ENCODE assay signal across 8 cellular contexts in the genomic region with DNA sequence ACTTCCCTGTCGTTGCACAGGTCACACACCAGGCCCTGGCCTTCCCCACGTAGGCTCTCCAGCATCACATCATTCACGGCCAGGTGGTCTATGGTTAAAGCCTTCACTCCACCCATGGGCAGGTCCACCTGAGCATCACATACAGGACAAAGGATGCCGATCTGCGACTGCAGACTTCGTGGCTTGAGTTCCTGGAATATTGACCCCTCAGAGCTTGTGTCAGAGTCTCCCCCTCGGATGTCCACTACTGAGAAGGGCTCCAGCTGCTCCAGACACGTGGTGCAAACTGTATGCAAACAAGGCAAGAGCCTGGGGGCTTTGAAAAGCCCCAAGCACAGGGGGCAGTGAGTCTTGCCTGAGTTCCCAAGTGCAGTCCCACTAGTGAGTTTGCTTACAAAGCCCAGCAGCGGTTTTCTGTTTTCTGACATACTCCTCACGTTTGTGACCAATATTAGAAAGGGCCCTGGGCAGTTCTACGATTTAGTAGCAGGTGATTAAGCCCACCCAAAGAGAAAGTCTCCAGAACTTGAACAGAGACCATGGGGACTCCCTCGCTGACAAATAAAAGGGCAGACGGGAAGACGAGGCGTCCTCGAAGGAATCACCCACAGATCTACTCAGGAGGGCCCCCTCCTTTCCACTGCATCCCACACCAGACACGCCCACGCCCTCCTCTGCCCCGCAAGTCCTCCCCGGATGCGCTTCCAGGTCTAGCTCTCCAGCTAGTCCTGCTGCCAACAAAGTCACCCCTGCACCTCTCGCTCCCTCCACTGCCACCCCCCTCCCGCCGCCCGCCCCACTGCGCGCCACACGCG. TPM values are rescaled to one million over a fixed set of nuclear protein-coding genes. Genes with fewer than 3 reads are reported as not detected.
A peak's percentile ranks its signal among the peaks of the same experiment; 100 is the strongest.
DNase-seq lines count a peak whose midpoint lies in the region; FAIRE-seq and TF ChIP-seq lines count a peak whose summit lies in the region.

No MANE protein-coding gene starts in this region.

- H3K9me3 ChIP-seq in adrenal gland (replicated peaks in 1 of 3): no peaks in the 10 kb centered on the region
- no peaks in the 10 kb centered on the region for H3K9me3 ChIP-seq in iPS-18a (ENCODE audit: control insufficient read depth, low read depth, low read length)
- no peaks in the 10 kb centered on the region for H3K9me3 ChIP-seq in small intestine (ENCODE audit: control insufficient read depth, low read depth)

- peak overlapping the region in 4 of 5 donors; percentile 87 to 96 (median 93) for H3K27ac ChIP-seq in adrenal gland
- H3K27ac ChIP-seq in iPS-18a (ENCODE audit: low read length): no peak overlapping the region
- H3K27ac ChIP-seq in small intestine (ENCODE audit: low read depth in 1 of 2, low read length in 1 of 2): peak overlapping the region in 1 of 2 donors; percentile 54

- no peak for TF ChIP-seq POLR2A in adrenal gland (IDR thresholded peaks at IDR 0.05)

- no peaks in the 10 kb centered on the region for H3K36me3 ChIP-seq in adrenal gland (replicated peaks in 1 of 2)
- peaks cover 10% of the 10 kb centered on the region for H3K36me3 ChIP-seq in iPS-18a (ENCODE audit: control insufficient read depth, low read depth, low read length)
- no peaks in the 10 kb centered on the region for H3K36me3 ChIP-seq in small intestine (ENCODE audit: control insufficient read depth in 2 of 2, insufficient read depth in 2 of 2, low read length in 2 of 2)

- WGBS in adrenal gland, 4 donors: 15 to 28% (median 20%) methylated on average over 19 to 29 of the region's 29 CpGs
- 6 to 14% (median 11%) methylated on average over 24 to 29 of the region's 29 CpGs for WGBS in small intestine, 3 donors

- H3K27me3 ChIP-seq in adrenal gland (no peaks in the 10 kb centered on the region), iPS-18a (ENCODE audit: control insufficient read depth, insufficient read depth, low read length) (no peaks in the 10 kb centered on the region), small intestine (ENCODE audit: control insufficient read depth in 2 of 2, insufficient read depth in 2 of 2, low read length in 2 of 2) (peaks cover 0 to 2% of the 10 kb centered on the region in 2 donors)

- H3K4me1 ChIP-seq in adrenal gland (replicated peaks in 1 of 2) (peaks cover 5 to 14% of the 10 kb centered on the region in 2 donors), iPS-18a (ENCODE audit: control insufficient read depth, low read depth, low read length) (peaks cover 9% of the 10 kb centered on the region), small intestine (ENCODE audit: control insufficient read depth in 2 of 2, insufficient read depth in 1 of 2, low read depth in 1 of 2, low read length in 1 of 2) (peaks cover 4 to 5% of the 10 kb centered on the region in 2 donors)

- peak overlapping the region; percentile 72 for H3K4me3 ChIP-seq in Jurkat, Clone E6-1 (ENCODE audit: low read length)
- peak overlapping the region in 3 of 4 donors; percentile 13 to 74 (median 55) for H3K4me3 ChIP-seq in adrenal gland
- peak overlapping the region; percentile 67 for H3K4me3 ChIP-seq in iPS-18a (ENCODE audit: low read length)
- peak overlapping the region; percentile 58 to 73 for H3K4me3 ChIP-seq in small intestine (ENCODE audit: low read depth in 1 of 2, low read length in 2 of 2)

- intact Hi-C loops in adrenal gland (cut with DNase I): loop anchor here in 1 of 2 donors (10.0 kb wide), 1 partner anchor 164 kb away; no protein-coding TSS in a partner anchor

- H3K9ac ChIP-seq in iPS-18a (ENCODE audit: low read length): peak overlapping the region; percentile 56

- peak; percentile 60 for DNase-seq in NCI-H1694 treated with DMSO at 0.1 percent for 48 hours (lab: John Stamatoyannopoulos, UW)
- DNase-seq in NCI-H1694 (lab: John Stamatoyannopoulos, UW): no peak
- peak; percentile 23 for DNase-seq in Jurkat, Clone E6-1 (ENCODE audit: low read depth, low spot score)
- peak in 1 of 7 donors; percentile 53 for DNase-seq in adrenal gland
- DNase-seq in small intestine: peak; percentile 5
- no peak for DNase-seq in GM19239 (ENCODE audit: insufficient read length, low spot score)
- no peak for DNase-seq in GDM1 (lab: John Stamatoyannopoulos, UW)

- FAIRE-seq in small intestine (lab: Jason Lieb, UNC) (no peak), GM19239 (lab: Jason Lieb, UNC) (no peak)

- TF ChIP-seq CTCF in adrenal gland (IDR thresholded peaks at IDR 0.05): no peak

RNA-seq across cellular contexts. Expression of a gene that starts 0.6 kb away (rescaled TPM):
- polyA plus RNA-seq in Jurkat, Clone E6-1 (2012; ENCODE audit: insufficient read depth, insufficient read length): 9.2 TPM
- 10 to 100 TPM in 1 of 8 donors, 1 to 10 TPM in 6, under 1 TPM in 1; 0.85 to 13.5 (median 3.6) TPM for total RNA-seq in adrenal gland
- polyA plus RNA-seq in adrenal gland (10 to 100 TPM in 2 of 3 donors, 1 to 10 TPM in 1; 3.3 to 44.0 (median 29.9) TPM), small intestine (1 to 10 TPM; 1.9 to 4.7 (median 3.2) TPM)

Comparison
In these comparisons a context has a peak if more than half of its experiments do, and no peak if none do; other contexts are left out.
1. DNase-seq: peak in NCI-H1694 treated with DMSO at 0.1 percent for 48 hours (single experiment), Jurkat, Clone E6-1 (single experiment) and small intestine (single experiment); none in NCI-H1694 (single experiment), GM19239 (single experiment) and GDM1 (single experiment).
2. Peak in every context shown above with its lines, with median percentiles within 50 percentile points of each other: H3K4me3 ChIP-seq.